In genomic region chr13:51523082-51523518, GRCh38 we compare ENCODE assay signal across 8 cellular contexts.
DNase-seq lines count a peak whose midpoint lies in the region; ATAC-seq and TF ChIP-seq lines count a peak whose summit lies in the region.

No MANE protein-coding gene starts in this region.

- WGBS in tibial nerve, 2 donors, result 46 to 61% methylated on average over 4 of the region's 4 CpGs

- TF ChIP-seq CTCF in A673 (conservative IDR thresholded peaks at IDR 0.05; ENCODE audit: low read depth, low read length) (no peak), kidney epithelial cell (IDR thresholded peaks at IDR 0.05; ENCODE audit: insufficient read depth, low read length, poor library complexity, severe bottlenecking) (no peak), GM10248 (IDR thresholded peaks at IDR 0.05; ENCODE audit: control extremely low read depth, extremely low read depth, low read depth, missing control alignments) (no peak), tibial nerve (IDR thresholded peaks at IDR 0.05) (no peak)

- peak overlapping the region; percentile 39 for H3K27ac ChIP-seq in A673 (ENCODE audit: low read depth, low read length, poor library complexity, severe bottlenecking)
- H3K27ac ChIP-seq in tibial nerve, result no peak overlapping the region

- TF ChIP-seq POLR2A in tibial nerve (IDR thresholded peaks at IDR 0.05), result no peak

- H3K9me3 ChIP-seq in A673 (ENCODE audit: low read depth, low read length, poor library complexity, severe bottlenecking) (no peaks in the 10 kb centered on the region), tibial nerve (no peaks in the 10 kb centered on the region)

- peak; percentile 61 for DNase-seq in A673 (ENCODE audit: low spot score)
- DNase-seq in LHCN-M2 (ENCODE audit: low read depth), result peak; percentile 58
- peak; percentile 29 for DNase-seq in activated T-cell treated with anti-CD3 and anti-CD28 coated beads, Interleukin-2, amount 50 U/mL, for 1 hour
- DNase-seq in kidney epithelial cell (ENCODE audit: low read depth), result peak; percentile 18
- no peak for DNase-seq in NCI-H2081 (lab: John Stamatoyannopoulos, UW)
- DNase-seq in GM10248 (ENCODE audit: extremely low spot score), result no peak
- DNase-seq in tibial nerve (ENCODE audit: low spot score in 2 of 2), result no peak

- intact Hi-C loops in A673 (cut with micrococcal nuclease; ENCODE audit: unreplicated experiment), result no loop called here

- peaks cover 43% of the 10 kb centered on the region for H3K4me1 ChIP-seq in A673 (ENCODE audit: insufficient read depth, low read length, poor library complexity, severe bottlenecking)
- H3K4me1 ChIP-seq in tibial nerve, result peaks cover 0 to 4% (median 0%) of the 10 kb centered on the region in 4 donors

- POLR2A ChIA-PET in A673 (lab: Charles Lee; ENCODE audit: low non-redundant PET) (no interaction called here), GM10248 (lab: Yijun Ruan, JAX) (no interaction called here)

- H3K4me3 ChIP-seq in A673 (ENCODE audit: low read depth, low read length, poor library complexity, severe bottlenecking) (no peak overlapping the region), kidney epithelial cell (ENCODE audit: low read depth, low read length) (no peak overlapping the region), tibial nerve (no peak overlapping the region)

- TF ChIP-seq EP300 in tibial nerve (IDR thresholded peaks at IDR 0.05), result no peak

- H3K27me3 ChIP-seq in A673 (replicated peaks; ENCODE audit: insufficient read depth, low read depth, low read length, poor library complexity) (no peaks in the 10 kb centered on the region), kidney epithelial cell (ENCODE audit: control insufficient read depth, insufficient read depth, low read length) (no peaks in the 10 kb centered on the region), tibial nerve (no peaks in the 10 kb centered on the region)

- no TSS peak for BruUV-seq in A673 (replicated peaks; lab: Mats Ljungman, UMichigan)

- CTCF ChIA-PET in A673 (lab: Charles Lee), result no interaction called here
- CTCF ChIA-PET in GM10248 (lab: Yijun Ruan, JAX), result no interaction called here

- ATAC-seq in GM21529 (IDR thresholded peaks at IDR 0.05; ENCODE audit: unreplicated experiment), result no peak

- no peaks in the 10 kb centered on the region for H3K36me3 ChIP-seq in A673 (ENCODE audit: insufficient read depth, low read length, poor library complexity, severe bottlenecking)
- H3K36me3 ChIP-seq in kidney epithelial cell (ENCODE audit: control insufficient read depth, insufficient read depth, low read length), result no peaks in the 10 kb centered on the region
- H3K36me3 ChIP-seq in tibial nerve, result no peaks in the 10 kb centered on the region

Comparison
In these comparisons a context has a peak if more than half of its experiments do, and no peak if none do; other contexts are left out.
1. DNase-seq: peak in A673 (single experiment), LHCN-M2 (single experiment), activated T-cell treated with anti-CD3 and anti-CD28 coated beads, Interleukin-2, amount 50 U/mL, for 1 hour (single experiment) and kidney epithelial cell (single experiment); none in NCI-H2081 (0 of 2), GM10248 (single experiment) and tibial nerve (0 of 2).